Comparison of ENCODE assay signal across 8 cellular contexts in genomic region chr3:194485471-194485875, GRCh38. TPM values are rescaled to one million over a fixed set of nuclear protein-coding genes. Genes with fewer than 3 reads are reported as not detected.
DNase-seq lines count a peak whose midpoint lies in the region; ATAC-seq, FAIRE-seq and TF ChIP-seq lines count a peak whose summit lies in the region.

No MANE protein-coding gene starts in this region.

- H3K36me3 ChIP-seq in CD8-positive, alpha-beta memory T cell (ENCODE audit: insufficient read depth, low read length): no peaks in the 10 kb centered on the region
- H3K36me3 ChIP-seq in muscle layer of colon (ENCODE audit: insufficient read depth, low read length): no peaks in the 10 kb centered on the region

- TF ChIP-seq CTCF in chondrocyte (IDR thresholded peaks at IDR 0.05): no peak

- H3K27me3 Mint-ChIP-seq in CD8-positive, alpha-beta memory T cell: peaks cover 0 to 1% of the 10 kb centered on the region in 2 donors
- no peaks in the 10 kb centered on the region for H3K27me3 Mint-ChIP-seq in chondrocyte (ENCODE audit: low read depth)

- H3K36me3 Mint-ChIP-seq in CD8-positive, alpha-beta memory T cell: peaks cover 0 to 22% (median 3%) of the 10 kb centered on the region in 3 donors
- peaks cover 6% of the 10 kb centered on the region for H3K36me3 Mint-ChIP-seq in chondrocyte (ENCODE audit: low read depth)

- H3K9ac ChIP-seq in muscle layer of colon (ENCODE audit: low read length): peak overlapping the region; percentile 85

- POLR2A ChIA-PET in CD8-positive, alpha-beta memory T cell (lab: Charles Lee): interaction anchor here (0.9 to 1.8 kb wide), 2 partner anchors 98 kb away, joined by 6 to 7 read pairs; no protein-coding TSS in a partner anchor

- H3K4me1 Mint-ChIP-seq in CD8-positive, alpha-beta memory T cell: peaks cover 35 to 64% (median 57%) of the 10 kb centered on the region in 3 donors
- H3K4me1 Mint-ChIP-seq in chondrocyte (ENCODE audit: low read depth): peaks cover 63% of the 10 kb centered on the region

- no peaks in the 10 kb centered on the region for H3K9me3 ChIP-seq in CD8-positive, alpha-beta memory T cell (ENCODE audit: low read length)
- no peaks in the 10 kb centered on the region for H3K9me3 ChIP-seq in muscle layer of colon (ENCODE audit: low read length)

- no peaks in the 10 kb centered on the region for H3K27me3 ChIP-seq in CD8-positive, alpha-beta memory T cell (ENCODE audit: insufficient read depth, low read length, poor library complexity, severe bottlenecking)
- H3K27me3 ChIP-seq in muscle layer of colon (ENCODE audit: control insufficient read depth in 1 of 2, insufficient read depth in 2 of 2, low read length in 2 of 2): no peaks in the 10 kb centered on the region

- DNase-seq in CD8-positive, alpha-beta memory T cell: peak in 1 of 5 donors; percentile 19
- DNase-seq in M059J (ENCODE audit: low read depth): peak; percentile 72
- DNase-seq in chondrocyte (ENCODE audit: low spot score): no peak
- no peak for DNase-seq in frontal cortex (ENCODE audit: low spot score in 2 of 2)
- no peak for DNase-seq in SKM-1 (lab: John Stamatoyannopoulos, UW; ENCODE audit: unreplicated experiment)
- no peak for DNase-seq in NCI-H1436 treated with DMSO at 0.1 percent for 48 hours (lab: John Stamatoyannopoulos, UW)

- ATAC-seq in GM18519 (IDR thresholded peaks at IDR 0.05; ENCODE audit: low FRiP score, unreplicated experiment): no peak

- peak overlapping the region; percentile 90 to 99 (median 96) for H3K27ac Mint-ChIP-seq in CD8-positive, alpha-beta memory T cell
- peak overlapping the region; percentile 95 for H3K27ac Mint-ChIP-seq in chondrocyte (ENCODE audit: unreplicated experiment)

- peak overlapping the region; percentile 78 for H3K27ac ChIP-seq in CD8-positive, alpha-beta memory T cell (ENCODE audit: low read depth, low read length)
- H3K27ac ChIP-seq in muscle layer of colon (ENCODE audit: low read depth, low read length): peak overlapping the region; percentile 46

- no peaks in the 10 kb centered on the region for H3K9me3 Mint-ChIP-seq in CD8-positive, alpha-beta memory T cell
- no peaks in the 10 kb centered on the region for H3K9me3 Mint-ChIP-seq in chondrocyte (ENCODE audit: low read depth)

- CTCF ChIA-PET in CD8-positive, alpha-beta memory T cell (lab: Charles Lee): interaction anchor here (1.0 to 1.1 kb wide), 3 partner anchors 12 to 18 kb away, joined by 3 to 5 read pairs (median 4); no protein-coding TSS in a partner anchor

- no peak for FAIRE-seq in frontal cortex (lab: Jason Lieb, UNC)

- H3K4me1 ChIP-seq in CD8-positive, alpha-beta memory T cell (ENCODE audit: insufficient read depth, low read length): peaks cover 27% of the 10 kb centered on the region
- H3K4me1 ChIP-seq in muscle layer of colon (ENCODE audit: insufficient read depth, low read length): peaks cover 15% of the 10 kb centered on the region

- peak overlapping the region; percentile 69 for H3K4me3 ChIP-seq in CD8-positive, alpha-beta memory T cell (ENCODE audit: low read length)
- H3K4me3 ChIP-seq in muscle layer of colon (ENCODE audit: low read depth in 1 of 2, low read length in 2 of 2): peak overlapping the region; percentile 82 to 91

- H3K4me3 Mint-ChIP-seq in CD8-positive, alpha-beta memory T cell: peak overlapping the region; percentile 89 to 95 (median 92)
- H3K4me3 Mint-ChIP-seq in chondrocyte (ENCODE audit: unreplicated experiment): peak overlapping the region; percentile 83

RNA-seq across cellular contexts. Expression of gene ATP13A3, which starts 1.3 kb away (rescaled TPM):
- 100 to 1,000 TPM; 144 to 165 TPM for total RNA-seq in CD8-positive, alpha-beta memory T cell
- polyA plus RNA-seq in CD8-positive, alpha-beta memory T cell: 10.5 TPM
- total RNA-seq in M059J (2014; rRNA removed; shearing (Covaris generic)): 91.3 and 134 TPM in 2 replicates
- total RNA-seq in chondrocyte (65.7 to 92.4 TPM (median 87.7 TPM) in 3 replicates), frontal cortex (146 TPM)
